8 cellular contexts compared by ENCODE assay signal in genomic region chr6:33410711-33411631, GRCh38. TPM values are rescaled to one million over a fixed set of nuclear protein-coding genes. Genes with fewer than 3 reads are reported as not detected.
A peak's percentile ranks its signal among the peaks of the same experiment; 100 is the strongest.
DNase-seq lines count a peak whose midpoint lies in the region; ATAC-seq, FAIRE-seq and TF ChIP-seq lines count a peak whose summit lies in the region.

Gene PHF1 (plus strand): TSS chr6:33411014. CDS start chr6:33412264, 1,250 bp downstream.

- H3K4me3 ChIP-seq in right lobe of liver (peak within 1 kb of the TSS; percentile 98 to 100 (median 99)), stomach (peak within 1 kb of the TSS; percentile 94 to 100 (median 98))

- peak; percentile 33 for FAIRE-seq in HTR-8/SVneo (lab: Jason Lieb, UNC)

- no peaks in the 10 kb centered on the region for H3K27me3 Mint-ChIP-seq in T-helper 1 cell treated with Interleukin-12 subunit alpha and Interleukin-12 subunit beta and Interleukin-4 antibody, amounts not matched to agents 30 μg/mL and 1 μg/mL, for 36 hours (ENCODE audit: low read depth)

- H3K36me3 Mint-ChIP-seq in T-helper 1 cell treated with Interleukin-12 subunit alpha and Interleukin-12 subunit beta and Interleukin-4 antibody, amounts not matched to agents 30 μg/mL and 1 μg/mL, for 36 hours (ENCODE audit: low read depth) = peaks cover 42% of the 10 kb centered on the region

- H3K9me3 Mint-ChIP-seq in T-helper 1 cell treated with Interleukin-12 subunit alpha and Interleukin-12 subunit beta and Interleukin-4 antibody, amounts not matched to agents 30 μg/mL and 1 μg/mL, for 36 hours = no peaks in the 10 kb centered on the region

- peak within 1 kb of the TSS; percentile 99 for H3K27ac Mint-ChIP-seq in T-helper 1 cell treated with Interleukin-12 subunit alpha and Interleukin-12 subunit beta and Interleukin-4 antibody, amounts not matched to agents 30 μg/mL and 1 μg/mL, for 36 hours

- H3K27me3 ChIP-seq in right lobe of liver (no peaks in the 10 kb centered on the region), stomach (no peaks in the 10 kb centered on the region)

- ATAC-seq in GM21447 (IDR thresholded peaks at IDR 0.05; ENCODE audit: unreplicated experiment) = peak; percentile 20
- peak; percentile 71 to 80 (median 74) for ATAC-seq in right lobe of liver

- peaks cover 38% of the 10 kb centered on the region for H3K4me1 Mint-ChIP-seq in T-helper 1 cell treated with Interleukin-12 subunit alpha and Interleukin-12 subunit beta and Interleukin-4 antibody, amounts not matched to agents 30 μg/mL and 1 μg/mL, for 36 hours (ENCODE audit: low read depth)

- DNase-seq in NCI-H2029 (lab: John Stamatoyannopoulos, UW) (peak; percentile 77), NCI-H2029 treated with DMSO at 0.1 percent for 48 hours (lab: John Stamatoyannopoulos, UW) (no peak), HTR-8/SVneo (ENCODE audit: insufficient read length, low spot score) (peak; percentile 70), dermis microvascular lymphatic vessel endothelial cell (ENCODE audit: low read depth in 2 of 2) (peak; percentile 65 to 89), right lobe of liver (peak in 1 of 3 donors; percentile 83), stomach (peak; percentile 77)

- under 1% methylated on average over 24 of the region's 67 CpGs for WGBS in right lobe of liver (ENCODE audit: insufficient coverage, low coverage, low lambda C conversion rate, missing lambda C conversion rate)
- WGBS in stomach, 5 donors = 1 to 2% (median 1%) methylated on average over 10 to 63 of the region's 67 CpGs

- peaks cover 0 to 22% (median 2%) of the 10 kb centered on the region in 4 donors for H3K36me3 ChIP-seq in right lobe of liver
- peaks cover 30 to 39% (median 38%) of the 10 kb centered on the region in 4 donors for H3K36me3 ChIP-seq in stomach

- intact Hi-C loops in right lobe of liver (cut with DNase I) (no loop called here), stomach (cut with DNase I; ENCODE audit: low total_unique reads) (no loop called here)

- TF ChIP-seq CTCF in right lobe of liver (IDR thresholded peaks at IDR 0.05) (no peak), stomach (IDR thresholded peaks at IDR 0.05) (no peak)

- H3K27ac ChIP-seq in right lobe of liver (peak within 1 kb of the TSS; percentile 93 to 96 (median 94)), stomach (peak within 1 kb of the TSS; percentile 95 to 99 (median 99))

- TF ChIP-seq EP300 in stomach (IDR thresholded peaks at IDR 0.05) = no peak

- H3K4me3 Mint-ChIP-seq in T-helper 1 cell treated with Interleukin-12 subunit alpha and Interleukin-12 subunit beta and Interleukin-4 antibody, amounts not matched to agents 30 μg/mL and 1 μg/mL, for 36 hours = peak within 1 kb of the TSS; percentile 93

- peaks cover 0 to 10% (median 5%) of the 10 kb centered on the region in 4 donors for H3K4me1 ChIP-seq in right lobe of liver
- peaks cover 15 to 57% (median 46%) of the 10 kb centered on the region in 4 donors for H3K4me1 ChIP-seq in stomach

- H3K9me3 ChIP-seq in right lobe of liver (no peaks in the 10 kb centered on the region), stomach (no peaks in the 10 kb centered on the region)

- TF ChIP-seq POLR2A in right lobe of liver (IDR thresholded peaks at IDR 0.05) (peak; percentile 52), stomach (IDR thresholded peaks at IDR 0.05) (no peak)

RNA-seq across cellular contexts. Expression of gene PHF1, which starts in this region (rescaled TPM):
- total RNA-seq in dermis microvascular lymphatic vessel endothelial cell (6.5 and 13.4 TPM in 2 replicates), right lobe of liver (10 to 100 TPM; 14.7 to 21.3 (median 18.3) TPM), stomach (100 to 1,000 TPM in 1 of 5 donors, 10 to 100 TPM in 4; 22.0 to 125 (median 70.0) TPM)
- polyA plus RNA-seq in stomach = 10 to 100 TPM; 56.3 to 99.9 (median 68.7) TPM
